ENCODE assay signal across 16 cellular contexts in genomic region chr3:156522673-156523072, GRCh38. TPM values are rescaled to one million over a fixed set of nuclear protein-coding genes. Genes with fewer than 3 reads are reported as not detected.
DNase-seq lines count a peak whose midpoint lies in the region; ATAC-seq, FAIRE-seq and TF ChIP-seq lines count a peak whose summit lies in the region.
"Had no signal": no experiment of that assay in that cellular context is flagged by ENCODE, and none has a peak within 500 bp of the region (broad histone marks: within the 10 kb centered on the region; RNA-seq: fewer than 3 reads in every experiment).

No MANE protein-coding gene starts in this region.

- peaks cover 63% of the 10 kb centered on the region for H3K27me3 Mint-ChIP-seq in CD4-positive, alpha-beta T cell
- H3K27me3 Mint-ChIP-seq in astrocyte (ENCODE audit: low read depth, unreplicated experiment), result no peaks in the 10 kb centered on the region

- H3K4me1 ChIP-seq in astrocyte (ENCODE audit: insufficient read depth, low read length), result no peaks in the 10 kb centered on the region

- FAIRE-seq in astrocyte (lab: Jason Lieb, UNC), result no peak
- FAIRE-seq: HTR-8/SVneo had no signal

- H3K36me3 ChIP-seq in astrocyte (ENCODE audit: insufficient read depth, low read length), result no peaks in the 10 kb centered on the region
- H3K36me3 ChIP-seq: BE2C had no signal

- H2AFZ ChIP-seq in astrocyte (ENCODE audit: low read depth, low read length), result no peak overlapping the region

- H3K4me2 ChIP-seq in astrocyte (ENCODE audit: low read length), result no peak overlapping the region

- no peaks in the 10 kb centered on the region for H4K20me1 ChIP-seq in astrocyte (ENCODE audit: insufficient read depth, low read length)

- peak overlapping the region; percentile 89 for H3K27ac Mint-ChIP-seq in CD4-positive, alpha-beta T cell
- no peak overlapping the region for H3K27ac Mint-ChIP-seq in astrocyte (ENCODE audit: unreplicated experiment)

- H3K27ac ChIP-seq in CD4-positive, alpha-beta T cell (ENCODE audit: low read depth, low read length), result no peak overlapping the region
- no peak overlapping the region for H3K27ac ChIP-seq in astrocyte (ENCODE audit: low read depth, low read length)

- in situ Hi-C loops in KBM-7 (cut with MboI; ENCODE audit: low pct_unique_long_range_greater_than_20kb, low sequenced_read_pairs), result no loop called here

- POLR2A ChIA-PET in CD4-positive, alpha-beta T cell (lab: Charles Lee), result interaction anchor here (4.5 kb wide), 1 partner anchor 32 kb away, joined by 32 read pairs; the partner anchor contains the start of gene SSR3

- no peak for ATAC-seq in CD4-positive, alpha-beta T cell (ENCODE audit: poor library complexity)
- no peak for ATAC-seq in GM21367 (IDR thresholded peaks at IDR 0.05; ENCODE audit: unreplicated experiment)
- ATAC-seq: HCT116 had no signal

- H3K79me2 ChIP-seq in astrocyte (ENCODE audit: insufficient read depth, low read length), result no peaks in the 10 kb centered on the region

- intact Hi-C loops in CD4-positive, alpha-beta T cell (cut with DNase I, micrococcal nuclease), result loop anchor here (2.0 to 5.0 kb wide), 2 partner anchors 38 to 610 kb away; no protein-coding TSS in a partner anchor

- no peak for TF ChIP-seq CTCF in CD4-positive, alpha-beta T cell (IDR thresholded peaks at IDR 0.05)
- no peak for TF ChIP-seq CTCF in astrocyte (IDR thresholded peaks at IDR 0.05; ENCODE audit: insufficient read depth, low read depth, low read length)

- CTCF ChIA-PET in CD4-positive, alpha-beta T cell (lab: Charles Lee), result no interaction called here

- H3K36me3 Mint-ChIP-seq in CD4-positive, alpha-beta T cell (ENCODE audit: low read depth), result peaks cover 6% of the 10 kb centered on the region
- peaks cover 4% of the 10 kb centered on the region for H3K36me3 Mint-ChIP-seq in astrocyte (ENCODE audit: low read depth, unreplicated experiment)

- H3K27me3 ChIP-seq in CD4-positive, alpha-beta T cell (ENCODE audit: control insufficient read depth, insufficient read depth, low read length), result peaks cover 7% of the 10 kb centered on the region
- no peaks in the 10 kb centered on the region for H3K27me3 ChIP-seq in astrocyte (ENCODE audit: insufficient read depth, low read length)
- H3K27me3 ChIP-seq: BE2C had no signal

- no peak overlapping the region for H3K4me3 Mint-ChIP-seq in CD4-positive, alpha-beta T cell
- H3K4me3 Mint-ChIP-seq in astrocyte (ENCODE audit: unreplicated experiment), result no peak overlapping the region

- H3K4me3 ChIP-seq in astrocyte (ENCODE audit: insufficient read depth, low read depth, low read length), result no peak overlapping the region

- H3K9me3 Mint-ChIP-seq in CD4-positive, alpha-beta T cell, result no peaks in the 10 kb centered on the region
- H3K9me3 Mint-ChIP-seq in astrocyte (ENCODE audit: unreplicated experiment), result no peaks in the 10 kb centered on the region

- DNase-seq in CD4-positive, alpha-beta T cell, result no peak
- DNase-seq in KBM-7 (peak; percentile 54), NOMO-1 (lab: John Stamatoyannopoulos, UW; ENCODE audit: unreplicated experiment in 2 of 2) (peak; percentile 59 to 95), astrocyte (ENCODE audit: low read depth) (peak; percentile 59), NCI-H526 (lab: John Stamatoyannopoulos, UW) (no peak), SIG-M5 (lab: John Stamatoyannopoulos, UW) (no peak)
- DNase-seq: BE2C; CD8-positive, alpha-beta memory T cell; NCI-H1417 treated with DMSO at 0.1 percent for 48 hours; NCI-H2029; NCI-H345; NCI-H748 treated with DMSO at 0.1 percent for 48 hours; T-helper 2 cell had no signal

- peaks cover 13% of the 10 kb centered on the region for H3K4me1 Mint-ChIP-seq in CD4-positive, alpha-beta T cell (ENCODE audit: low read depth)
- peaks cover 8% of the 10 kb centered on the region for H3K4me1 Mint-ChIP-seq in astrocyte (ENCODE audit: low read depth, unreplicated experiment)

- no peaks in the 10 kb centered on the region for H3K9me3 ChIP-seq in CD4-positive, alpha-beta T cell (ENCODE audit: control insufficient read depth, low read length)
- H3K9me3 ChIP-seq in astrocyte (ENCODE audit: insufficient read depth, low read depth, low read length), result no peaks in the 10 kb centered on the region
- H3K9me3 ChIP-seq: BE2C had no signal

- H3K9ac ChIP-seq in astrocyte (ENCODE audit: low read length), result no peak overlapping the region

RNA-seq across cellular contexts. Expression of gene SSR3, which starts 32.2 kb away (rescaled TPM):
- 10 to 100 TPM; 78.8 to 79.5 TPM for total RNA-seq in CD4-positive, alpha-beta T cell
- total RNA-seq in astrocyte, result 534 and 562 TPM in 2 replicates

Comparison
In these comparisons a context has a peak if more than half of its experiments do, and no peak if none do; other contexts are left out.
1. DNase-seq: peak in KBM-7 (single experiment), NOMO-1 (2 of 2) and astrocyte (single experiment); none in CD4-positive, alpha-beta T cell (0 of 10), NCI-H526 (0 of 2) and SIG-M5 (single experiment).